ENCODE assay signal across 7 cellular contexts in the genomic region with DNA sequence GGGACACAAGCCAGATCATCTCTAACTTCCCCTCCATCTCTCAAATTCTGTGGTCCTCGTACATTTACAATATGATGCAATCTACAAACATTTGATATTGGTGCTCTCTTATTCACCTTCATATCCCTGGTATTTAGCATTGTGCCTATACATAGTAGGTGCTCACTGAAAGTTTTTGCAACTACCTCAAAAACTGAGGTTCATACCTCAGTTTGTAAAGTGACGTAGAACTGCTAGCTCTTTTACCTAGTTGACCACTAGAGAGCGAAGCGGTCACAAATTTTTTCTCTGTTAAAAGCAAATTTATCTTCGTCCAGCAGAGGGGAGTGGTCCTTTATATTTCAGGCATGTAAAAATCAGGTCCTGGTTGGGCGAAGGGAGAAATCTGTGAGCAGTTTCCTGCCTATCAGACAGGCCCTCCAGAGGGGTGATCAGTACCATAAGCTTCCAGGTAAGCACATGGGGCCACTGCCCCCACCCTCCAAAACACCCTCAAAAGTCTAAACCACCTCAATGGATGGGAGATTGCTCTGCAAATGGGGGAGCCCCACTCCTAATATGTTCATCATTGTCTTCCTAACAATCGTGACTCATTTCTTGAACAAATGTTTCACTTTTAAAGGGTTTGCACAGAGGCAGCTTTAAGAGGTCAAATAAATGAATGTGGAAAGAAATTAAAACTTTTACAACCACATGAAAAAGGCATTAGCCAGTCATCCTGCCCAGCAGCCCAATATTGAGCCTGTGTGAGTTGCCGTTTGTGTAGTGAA. TPM values are rescaled to one million over a fixed set of nuclear protein-coding genes. Genes with fewer than 3 reads are reported as not detected.
A peak's percentile ranks its signal among the peaks of the same experiment; 100 is the strongest.
DNase-seq lines count a peak whose midpoint lies in the region; ATAC-seq, FAIRE-seq and TF ChIP-seq lines count a peak whose summit lies in the region.

No MANE protein-coding gene starts in this region.

- TF ChIP-seq CTCF in PC-9 (conservative IDR thresholded peaks at IDR 0.05) (peak; percentile 62), astrocyte of the spinal cord (IDR thresholded peaks at IDR 0.05; ENCODE audit: low read depth, low read length) (peak; percentile 73)

- no peaks in the 10 kb centered on the region for H3F3A ChIP-seq in PC-9 (ENCODE audit: insufficient read depth, low read depth)

- H3K4me2 ChIP-seq in PC-9: no peak overlapping the region

- BruUV-seq in PC-9 (replicated peaks; lab: Mats Ljungman, UMichigan): no TSS peak

- intact Hi-C loops in PC-9 (cut with micrococcal nuclease; ENCODE audit: unreplicated experiment): no loop called here

- H2AFZ ChIP-seq in PC-9: no peak overlapping the region

- in situ Hi-C loops in KBM-7 (cut with MboI; ENCODE audit: low pct_unique_long_range_greater_than_20kb, low sequenced_read_pairs) (no loop called here), astrocyte of the spinal cord (cut with HindIII; ENCODE audit: low sequenced_read_pairs) (no loop called here)

- H3K79me2 ChIP-seq in PC-9 (ENCODE audit: low read depth): no peaks in the 10 kb centered on the region

- DNase-seq in KBM-7: peak; percentile 91
- DNase-seq in PC-9: peak; percentile 27 to 41
- DNase-seq in astrocyte of the spinal cord (ENCODE audit: low read depth, low spot score): peak; percentile 80
- DNase-seq in islet precursor cell: peak; percentile 68
- DNase-seq in stimulated activated naive CD8-positive, alpha-beta T cell treated with anti-CD3 and anti-CD28 coated beads, Interleukin-15, Interleukin-2, amounts not matched to agents 100 U/mL and 50 U/mL, for 24 hours: peak; percentile 33

- H3K4me3 ChIP-seq in PC-9: no peak overlapping the region
- no peak overlapping the region for H3K4me3 ChIP-seq in astrocyte of the spinal cord (ENCODE audit: low read depth, low read length)

- POLR2A ChIA-PET in PC-9 (lab: Charles Lee; ENCODE audit: unreplicated experiment): interaction anchor here (0.5 to 1.0 kb wide), 5 partner anchors 10 to 388 kb away, joined by 3 to 10 read pairs (median 4); partner anchors contain the start of gene HLCS

- no peaks in the 10 kb centered on the region for H3K9me2 ChIP-seq in PC-9 (ENCODE audit: insufficient read depth)

- H3K4me1 ChIP-seq in PC-9 (replicated peaks; ENCODE audit: insufficient read depth): peaks cover 4% of the 10 kb centered on the region; the same call in 1 of the 2 replicates

- FAIRE-seq in G401.6 (lab: Jason Lieb, UNC): peak; percentile 95

- no peaks in the 10 kb centered on the region for H4K20me1 ChIP-seq in PC-9 (ENCODE audit: insufficient read depth)

- H3K9me3 ChIP-seq in PC-9 (ENCODE audit: insufficient read depth, low read depth): no peaks in the 10 kb centered on the region

- H3K27me3 ChIP-seq in PC-9 (ENCODE audit: insufficient read depth, low read depth): no peaks in the 10 kb centered on the region

- H3K36me3 ChIP-seq in PC-9 (ENCODE audit: low read depth): no peaks in the 10 kb centered on the region

- peak; percentile 68 for ATAC-seq in GM21390 (IDR thresholded peaks at IDR 0.05; ENCODE audit: unreplicated experiment)
- ATAC-seq in stimulated activated naive CD8-positive, alpha-beta T cell treated with anti-CD3 and anti-CD28 coated beads, Interleukin-15, Interleukin-2, amounts not matched to agents 100 U/mL and 50 U/mL, for 24 hours: peak; percentile 66

- H3K27ac ChIP-seq in PC-9: no peak overlapping the region

- CTCF ChIA-PET in PC-9 (lab: Charles Lee): interaction anchor here (0.6 to 0.7 kb wide), 5 partner anchors 11 to 160 kb away, joined by 3 to 8 read pairs (median 5); no protein-coding TSS in a partner anchor

RNA-seq across cellular contexts. Expression of gene HLCS, which starts 10.6 kb away (rescaled TPM):
- total RNA-seq in PC-9 (2021): 21.6 and 22.1 TPM in 2 replicates

RNA-seq across cellular contexts. Expression of gene RIPPLY3, which starts 29.4 kb away (rescaled TPM):
- 0.17 TPM in 1 of 2 replicates, not detected in the other for total RNA-seq in PC-9 (2021)

Comparison
In these comparisons a context has a peak if more than half of its experiments do, and no peak if none do; other contexts are left out.
1. DNase-seq: peak in every context shown above with its lines; median percentile 91 in KBM-7; 80 in astrocyte of the spinal cord; 68 in islet precursor cell; 34 in PC-9; 33 in stimulated activated naive CD8-positive, alpha-beta T cell treated with anti-CD3 and anti-CD28 coated beads, Interleukin-15, Interleukin-2, amounts not matched to agents 100 U/mL and 50 U/mL, for 24 hours.